In the genomic region with DNA sequence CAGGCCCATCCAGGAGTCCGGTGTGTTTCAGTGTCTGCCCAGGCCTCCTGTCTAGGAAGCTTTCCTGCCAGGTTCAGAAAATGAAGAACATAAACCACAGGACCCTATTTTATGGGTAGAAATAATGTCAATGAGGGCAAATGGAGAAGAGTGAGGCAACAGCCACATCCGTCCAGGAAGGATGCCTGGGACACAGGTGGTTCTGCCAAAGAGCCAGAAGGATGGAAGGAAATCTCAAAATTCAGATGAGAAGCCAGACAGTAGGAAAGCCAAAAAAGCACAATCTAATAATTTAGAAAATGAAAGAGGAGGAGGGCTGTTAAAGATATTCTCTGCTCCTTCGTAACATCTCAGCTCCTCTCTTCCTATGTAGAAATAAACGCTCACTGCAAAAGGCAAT, we compare ENCODE assay signal across 1 cellular context.
TF ChIP-seq lines count a peak whose summit lies in the region.

No MANE protein-coding gene starts in this region.

TF ChIP-seq in liver, 16 proteins besides CTCF, POLR2A, EP300 and RAD21 (continued from another document):
- TF ChIP-seq, protein P1, sequence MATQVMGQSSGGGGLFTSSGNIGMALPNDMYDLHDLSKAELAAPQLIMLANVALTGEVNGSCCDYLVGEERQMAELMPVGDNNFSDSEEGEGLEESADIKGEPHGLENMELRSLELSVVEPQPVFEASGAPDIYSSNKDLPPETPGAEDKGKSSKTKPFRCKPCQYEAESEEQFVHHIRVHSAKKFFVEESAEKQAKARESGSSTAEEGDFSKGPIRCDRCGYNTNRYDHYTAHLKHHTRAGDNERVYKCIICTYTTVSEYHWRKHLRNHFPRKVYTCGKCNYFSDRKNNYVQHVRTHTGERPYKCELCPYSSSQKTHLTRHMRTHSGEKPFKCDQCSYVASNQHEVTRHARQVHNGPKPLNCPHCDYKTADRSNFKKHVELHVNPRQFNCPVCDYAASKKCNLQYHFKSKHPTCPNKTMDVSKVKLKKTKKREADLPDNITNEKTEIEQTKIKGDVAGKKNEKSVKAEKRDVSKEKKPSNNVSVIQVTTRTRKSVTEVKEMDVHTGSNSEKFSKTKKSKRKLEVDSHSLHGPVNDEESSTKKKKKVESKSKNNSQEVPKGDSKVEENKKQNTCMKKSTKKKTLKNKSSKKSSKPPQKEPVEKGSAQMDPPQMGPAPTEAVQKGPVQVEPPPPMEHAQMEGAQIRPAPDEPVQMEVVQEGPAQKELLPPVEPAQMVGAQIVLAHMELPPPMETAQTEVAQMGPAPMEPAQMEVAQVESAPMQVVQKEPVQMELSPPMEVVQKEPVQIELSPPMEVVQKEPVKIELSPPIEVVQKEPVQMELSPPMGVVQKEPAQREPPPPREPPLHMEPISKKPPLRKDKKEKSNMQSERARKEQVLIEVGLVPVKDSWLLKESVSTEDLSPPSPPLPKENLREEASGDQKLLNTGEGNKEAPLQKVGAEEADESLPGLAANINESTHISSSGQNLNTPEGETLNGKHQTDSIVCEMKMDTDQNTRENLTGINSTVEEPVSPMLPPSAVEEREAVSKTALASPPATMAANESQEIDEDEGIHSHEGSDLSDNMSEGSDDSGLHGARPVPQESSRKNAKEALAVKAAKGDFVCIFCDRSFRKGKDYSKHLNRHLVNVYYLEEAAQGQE (IDR thresholded peaks at IDR 0.05) = no peak
- TF ChIP-seq RXRA (IDR thresholded peaks at IDR 0.05) (no peak), GABPA (IDR thresholded peaks at IDR 0.05 in 1 of 2, conservative IDR thresholded peaks at IDR 0.05 in 1 of 2) (no peak), HNF4G (IDR thresholded peaks at IDR 0.05) (no peak), NR2F2 (IDR thresholded peaks at IDR 0.05) (no peak), HNF4A (conservative IDR thresholded peaks at IDR 0.05) (no peak), SP1 (IDR thresholded peaks at IDR 0.05) (no peak), YY1 (IDR thresholded peaks at IDR 0.05) (no peak), JUND (IDR thresholded peaks at IDR 0.05) (no peak), FOXA1 (IDR thresholded peaks at IDR 0.05) (no peak), FOXA2 (IDR thresholded peaks at IDR 0.05) (no peak), EGR1 (IDR thresholded peaks at IDR 0.05; ENCODE audit: low read depth in 2 of 2) (no peak)
- TF ChIP-seq, protein P2, sequence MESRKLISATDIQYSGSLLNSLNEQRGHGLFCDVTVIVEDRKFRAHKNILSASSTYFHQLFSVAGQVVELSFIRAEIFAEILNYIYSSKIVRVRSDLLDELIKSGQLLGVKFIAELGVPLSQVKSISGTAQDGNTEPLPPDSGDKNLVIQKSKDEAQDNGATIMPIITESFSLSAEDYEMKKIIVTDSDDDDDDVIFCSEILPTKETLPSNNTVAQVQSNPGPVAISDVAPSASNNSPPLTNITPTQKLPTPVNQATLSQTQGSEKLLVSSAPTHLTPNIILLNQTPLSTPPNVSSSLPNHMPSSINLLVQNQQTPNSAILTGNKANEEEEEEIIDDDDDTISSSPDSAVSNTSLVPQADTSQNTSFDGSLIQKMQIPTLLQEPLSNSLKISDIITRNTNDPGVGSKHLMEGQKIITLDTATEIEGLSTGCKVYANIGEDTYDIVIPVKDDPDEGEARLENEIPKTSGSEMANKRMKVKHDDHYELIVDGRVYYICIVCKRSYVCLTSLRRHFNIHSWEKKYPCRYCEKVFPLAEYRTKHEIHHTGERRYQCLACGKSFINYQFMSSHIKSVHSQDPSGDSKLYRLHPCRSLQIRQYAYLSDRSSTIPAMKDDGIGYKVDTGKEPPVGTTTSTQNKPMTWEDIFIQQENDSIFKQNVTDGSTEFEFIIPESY (IDR thresholded peaks at IDR 0.05) = no peak
